11 cellular contexts compared by ENCODE assay signal in the genomic region with DNA sequence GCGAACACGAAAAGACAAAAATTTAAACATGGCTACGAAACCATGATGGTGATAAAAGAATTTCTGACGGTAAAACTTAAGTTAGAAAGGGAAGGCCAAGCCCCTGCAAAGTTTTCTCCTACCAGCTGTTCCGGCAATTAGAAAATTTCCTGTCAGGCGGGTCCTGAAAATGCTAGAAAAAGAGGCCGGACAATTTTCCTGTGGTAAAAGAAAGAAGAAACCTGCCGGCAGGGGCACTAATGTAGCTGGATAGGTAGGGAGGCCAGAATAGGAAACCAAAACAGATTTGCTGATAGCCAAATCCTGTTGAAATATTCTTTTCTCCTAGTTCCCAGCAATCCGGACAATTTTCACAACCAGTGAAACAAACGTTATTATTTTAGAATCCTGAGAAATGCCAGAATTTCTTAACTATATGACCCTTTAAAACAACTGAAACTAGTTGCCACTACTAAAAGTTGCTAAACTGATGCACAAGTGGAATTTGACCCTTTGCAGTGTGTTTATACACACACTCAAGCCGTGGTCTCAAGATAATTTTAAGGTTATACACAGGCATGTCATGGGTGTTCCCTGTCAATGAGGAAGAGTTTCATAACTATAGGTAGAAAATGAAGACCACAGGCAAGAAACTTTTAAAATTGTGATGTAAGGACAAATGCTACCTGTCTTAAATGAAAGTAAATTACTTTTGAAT. TPM values are rescaled to one million over a fixed set of nuclear protein-coding genes. Genes with fewer than 3 reads are reported as not detected.
DNase-seq lines count a peak whose midpoint lies in the region; ATAC-seq and TF ChIP-seq lines count a peak whose summit lies in the region.
"Had no signal": no experiment of that assay in that cellular context is flagged by ENCODE, and none has a peak within 500 bp of the region (broad histone marks: within the 10 kb centered on the region; RNA-seq: fewer than 3 reads in every experiment).

No MANE protein-coding gene starts in this region.

- TF ChIP-seq POLR2A in thyroid gland (IDR thresholded peaks at IDR 0.05), result peak in 1 of 2 donors; percentile 21

- intact Hi-C loops in lower lobe of right lung (cut with DNase I), result no loop called here
- intact Hi-C loops in thyroid gland (cut with DNase I), result no loop called here

- ATAC-seq in lower lobe of right lung (no peak), GM18909 (IDR thresholded peaks at IDR 0.05; ENCODE audit: poor library complexity, unreplicated experiment) (no peak)
- no peak for ATAC-seq in stimulated activated naive CD8-positive, alpha-beta T cell treated with anti-CD3 and anti-CD28 coated beads, Interleukin-15, Interleukin-2, amounts not matched to agents 100 U/mL and 50 U/mL, for 24 hours
- ATAC-seq: naive thymus-derived CD4-positive, alpha-beta T cell had no signal

- H3K27me3 ChIP-seq in lower lobe of right lung (ENCODE audit: low read depth) (no peaks in the 10 kb centered on the region), thyroid gland (no peaks in the 10 kb centered on the region)

- H3K4me1 ChIP-seq in lower lobe of right lung (no peaks in the 10 kb centered on the region), thyroid gland (peaks cover 0 to 5% of the 10 kb centered on the region in 2 donors)

- no peaks in the 10 kb centered on the region for H3K36me3 ChIP-seq in lower lobe of right lung
- no peaks in the 10 kb centered on the region for H3K36me3 ChIP-seq in thyroid gland

- H3K27ac ChIP-seq in lower lobe of right lung (no peak overlapping the region), thyroid gland (peak overlapping the region; percentile 27 to 51 (median 39))

- peak overlapping the region; percentile 29 for H3K4me3 ChIP-seq in fibroblast of pulmonary artery (replicated peaks; ENCODE audit: low read depth, low read length)
- peak overlapping the region; percentile 32 for H3K4me3 ChIP-seq in lower lobe of right lung
- H3K4me3 ChIP-seq in thyroid gland (replicated peaks in 1 of 3), result no peak overlapping the region

- 47 to 59% methylated on average over 11 of the region's 11 CpGs for WGBS in thyroid gland, 2 donors

- no peaks in the 10 kb centered on the region for H3K9me3 ChIP-seq in lower lobe of right lung
- H3K9me3 ChIP-seq in thyroid gland, result no peaks in the 10 kb centered on the region

- TF ChIP-seq CTCF in fibroblast of pulmonary artery (IDR thresholded peaks at IDR 0.05; ENCODE audit: low read length, missing control alignments), result no peak
- no peak for TF ChIP-seq CTCF in lower lobe of right lung (IDR thresholded peaks at IDR 0.05)
- TF ChIP-seq CTCF in thyroid gland (IDR thresholded peaks at IDR 0.05), result peak in 3 of 6 experiments; percentile 21 to 32 (median 22)

- DNase-seq in OCI-M1 (lab: John Stamatoyannopoulos, UW), result peak; percentile 50
- peak; percentile 22 for DNase-seq in fibroblast of pulmonary artery (ENCODE audit: low read depth)
- DNase-seq in lower lobe of right lung, result no peak
- DNase-seq in thyroid gland, result peak; percentile 24 to 33
- DNase-seq in DMS79 treated with DMSO at 0.1 percent for 48 hours (lab: John Stamatoyannopoulos, UW), result no peak
- DNase-seq in stimulated activated naive CD8-positive, alpha-beta T cell treated with anti-CD3 and anti-CD28 coated beads, Interleukin-15, Interleukin-2, amounts not matched to agents 100 U/mL and 50 U/mL, for 24 hours, result no peak
- DNase-seq: glutamatergic neuron; naive thymus-derived CD4-positive, alpha-beta T cell; NCI-H187; stimulated activated CD4-positive, alpha-beta T cell treated with anti-CD3 and anti-CD28 coated beads, Interleukin-2, amount 100 ng/mL, for 24 hours had no signal

RNA-seq across cellular contexts. Expression of a gene that starts 47.8 kb away (rescaled TPM):
- total RNA-seq in lower lobe of right lung, result 64.5 TPM
- total RNA-seq in thyroid gland, result 10 to 100 TPM; 41.6 to 57.6 (median 51.4) TPM

Comparison
In these comparisons a context has a peak if more than half of its experiments do, and no peak if none do; other contexts are left out.
1. DNase-seq: peak in OCI-M1 (single experiment), fibroblast of pulmonary artery (single experiment) and thyroid gland (2 of 2); none in lower lobe of right lung (single experiment), DMS79 treated with DMSO at 0.1 percent for 48 hours (single experiment) and stimulated activated naive CD8-positive, alpha-beta T cell treated with anti-CD3 and anti-CD28 coated beads, Interleukin-15, Interleukin-2, amounts not matched to agents 100 U/mL and 50 U/mL, for 24 hours (single experiment).
2. H3K4me3 ChIP-seq: peak in fibroblast of pulmonary artery (single experiment) and lower lobe of right lung (single experiment); none in thyroid gland (0 of 3).